ENCODE assay signal across 1 cellular context in genomic region chr19:42229855-42230331, GRCh38.
TF ChIP-seq lines count a peak whose summit lies in the region.

No MANE protein-coding gene starts in this region.

TF ChIP-seq in K562, 482 proteins besides CTCF, POLR2A, EP300 and RAD21 (continues in another document):
- TF ChIP-seq SIRT6 (IDR thresholded peaks at IDR 0.05; ENCODE audit: low read depth, low read length) (no peak), ZNF785 (CRISPR knock-in tag; IDR thresholded peaks at IDR 0.05) (no peak), ARID3B (CRISPR knock-in tag; IDR thresholded peaks at IDR 0.05; ENCODE audit: borderline replicate concordance) (no peak), LEF1 (IDR thresholded peaks at IDR 0.05) (peak; percentile 73; the same call in 1 of the 2 replicates), CBX3 (IDR thresholded peaks at IDR 0.05; ENCODE audit: borderline replicate concordance in 1 of 2, low read length in 2 of 2) (0 out of 3 replicates have a peak, but pooled peaks of 1 of the 2 experiments have one; percentile 14), MEIS2 (IDR thresholded peaks at IDR 0.05; ENCODE audit: partially characterized antibody) (peak; percentile 97), NCOA2 (IDR thresholded peaks at IDR 0.05; ENCODE audit: partially characterized antibody in 2 of 2) (no peak), ZNF766 (CRISPR knock-in tag; conservative IDR thresholded peaks at IDR 0.05) (no peak), JUND (IDR thresholded peaks at IDR 0.05; ENCODE audit: borderline replicate concordance, low read depth, low read length) (peak; percentile 48; the same call in 1 of the 2 replicates), JUND (tag; IDR thresholded peaks at IDR 0.05; ENCODE audit: borderline replicate concordance, low read depth, low read length) (peak; percentile 34; the same call in 1 of the 3 replicates), POLR2AphosphoS5 (IDR thresholded peaks at IDR 0.05; ENCODE audit: control insufficient read depth, insufficient read depth, low read depth, low read length) (no peak), E2F3 (CRISPR knock-in tag; IDR thresholded peaks at IDR 0.05) (no peak), ETS1 (conservative IDR thresholded peaks at IDR 0.05; ENCODE audit: control insufficient read depth, low read depth, low read length) (no peak), ZFP36 (IDR thresholded peaks at IDR 0.05; ENCODE audit: low read depth, low read length, partially characterized antibody) (no peak), TRIM24 (IDR thresholded peaks at IDR 0.05) (no peak), RNF219 (CRISPR knock-in tag; IDR thresholded peaks at IDR 0.05) (no peak), CCAR2 (IDR thresholded peaks at IDR 0.05; ENCODE audit: low read depth, low read length) (no peak), SUPT5H (IDR thresholded peaks at IDR 0.05) (peak; percentile 64), SAFB2 (IDR thresholded peaks at IDR 0.05; ENCODE audit: borderline replicate concordance, low read depth, low read length, severe bottlenecking) (no peak), ZBTB43 (CRISPR knock-in tag; IDR thresholded peaks at IDR 0.05) (no peak), DMBX1 (CRISPR knock-in tag; IDR thresholded peaks at IDR 0.05; ENCODE audit: borderline replicate concordance) (no peak; the same call in 1 of the 2 replicates), RBM34 (IDR thresholded peaks at IDR 0.05; ENCODE audit: borderline replicate concordance, insufficient read depth, low read length) (no peak), ATF7 (IDR thresholded peaks at IDR 0.05) (peak; percentile 32; the same call in 1 of the 2 replicates), POU5F1 (IDR thresholded peaks at IDR 0.05; ENCODE audit: borderline replicate concordance, low read depth, low read length, partially characterized antibody) (no peak), MXD1 (CRISPR knock-in tag; IDR thresholded peaks at IDR 0.05; ENCODE audit: borderline replicate concordance, poor library complexity, severe bottlenecking) (no peak), POLR2AphosphoS2 (IDR thresholded peaks at IDR 0.05; ENCODE audit: low read length) (peak; percentile 89), ZFX (CRISPR knock-in tag; IDR thresholded peaks at IDR 0.05) (peak; percentile 39), CAMTA2 (CRISPR knock-in tag; conservative IDR thresholded peaks at IDR 0.05) (no peak), ZFP1 (CRISPR knock-in tag; IDR thresholded peaks at IDR 0.05) (no peak), FOXJ3 (CRISPR knock-in tag; IDR thresholded peaks at IDR 0.05) (no peak), RNF2 (IDR thresholded peaks at IDR 0.05) (no peak), ZNF696 (CRISPR knock-in tag; conservative IDR thresholded peaks at IDR 0.05) (no peak), FOXP1 (CRISPR knock-in tag; IDR thresholded peaks at IDR 0.05) (no peak), BRF2 (IDR thresholded peaks at IDR 0.05; ENCODE audit: borderline replicate concordance, insufficient read depth, insufficient read length) (no peak), ZNF347 (CRISPR knock-in tag; IDR thresholded peaks at IDR 0.05; ENCODE audit: low read depth) (no peak), PRPF4 (IDR thresholded peaks at IDR 0.05; ENCODE audit: insufficient read depth, low read depth, low read length, poor library complexity, severe bottlenecking) (no peak), ZNF124 (CRISPR knock-in tag; IDR thresholded peaks at IDR 0.05) (no peak), CBFB (CRISPR knock-in tag; IDR thresholded peaks at IDR 0.05) (no peak), ZBTB5 (IDR thresholded peaks at IDR 0.05) (no peak), CCNT2 (IDR thresholded peaks at IDR 0.05; ENCODE audit: borderline replicate concordance, extremely low read depth, insufficient read length, low read depth, low read length) (no peak), NR4A1 (CRISPR knock-in tag; IDR thresholded peaks at IDR 0.05) (no peak), NR4A1 (tag; IDR thresholded peaks at IDR 0.05) (no peak), RBBP5 (IDR thresholded peaks at IDR 0.05; ENCODE audit: borderline replicate concordance, insufficient read depth, low read length, poor library complexity, severe bottlenecking) (no peak), COPS2 (conservative IDR thresholded peaks at IDR 0.05) (no peak), FOS (IDR thresholded peaks at IDR 0.05; ENCODE audit: extremely low read depth, insufficient read length) (no peak), ELK1 (CRISPR knock-in tag; IDR thresholded peaks at IDR 0.05) (no peak), ETV5 (CRISPR knock-in tag; IDR thresholded peaks at IDR 0.05; ENCODE audit: low read depth) (no peak), ZNF76 (CRISPR knock-in tag; IDR thresholded peaks at IDR 0.05; ENCODE audit: borderline replicate concordance) (no peak), E2F4 (CRISPR knock-in tag; IDR thresholded peaks at IDR 0.05; ENCODE audit: low read depth) (no peak), ESRRA (IDR thresholded peaks at IDR 0.05; ENCODE audit: borderline replicate concordance, low read depth) (0 out of 2 replicates have a peak, but pooled peaks have one; percentile 14), PCBP2 (IDR thresholded peaks at IDR 0.05; ENCODE audit: low read depth, low read length, poor library complexity, severe bottlenecking) (no peak), ZNF764 (CRISPR knock-in tag; IDR thresholded peaks at IDR 0.05; ENCODE audit: low read depth) (no peak), HDAC8 (tag; IDR thresholded peaks at IDR 0.05) (no peak), ZNF316 (IDR thresholded peaks at IDR 0.05) (peak; percentile 83), RBM15 (IDR thresholded peaks at IDR 0.05; ENCODE audit: insufficient read depth, low read length) (no peak), ZNF668 (CRISPR knock-in tag; IDR thresholded peaks at IDR 0.05) (no peak), ZNF280B (CRISPR knock-in tag; IDR thresholded peaks at IDR 0.05) (no peak), PURB (CRISPR knock-in tag; IDR thresholded peaks at IDR 0.05; ENCODE audit: low read depth) (no peak), ZNF444 (CRISPR knock-in tag; IDR thresholded peaks at IDR 0.05) (no peak), MBD2 (IDR thresholded peaks at IDR 0.05; ENCODE audit: borderline replicate concordance, low read depth) (peak; percentile 17; the same call in 1 of the 2 replicates)
